Comparison of ENCODE assay signal across 18 cellular contexts in genomic region chr5:159838551-159839222, GRCh38.
DNase-seq lines count a peak whose midpoint lies in the region; ATAC-seq and TF ChIP-seq lines count a peak whose summit lies in the region.
"Had no signal": no experiment of that assay in that cellular context is flagged by ENCODE, and none has a peak within 500 bp of the region (broad histone marks: within the 10 kb centered on the region; RNA-seq: fewer than 3 reads in every experiment).

No MANE protein-coding gene starts in this region.

- no peaks in the 10 kb centered on the region for H3K4me1 Mint-ChIP-seq in nephron progenitor cell
- H3K4me1 Mint-ChIP-seq: CD14-positive monocyte had no signal

- in situ Hi-C loops in mammary epithelial cell (cut with MboI; ENCODE audit: low sequenced_read_pairs in 2 of 2), result no loop called here

- H3K9me3 Mint-ChIP-seq in nephron progenitor cell, result no peaks in the 10 kb centered on the region

- no peak overlapping the region for H3K27ac ChIP-seq in HCT116 (ENCODE audit: low read depth, low read length)
- H3K27ac ChIP-seq in mammary epithelial cell (ENCODE audit: insufficient read depth, low read depth, low read length), result peak overlapping the region; percentile 34
- H3K27ac ChIP-seq: SJCRH30 had no signal

- TF ChIP-seq POLR2A in HCT116 (IDR thresholded peaks at IDR 0.05; ENCODE audit: borderline replicate concordance, extremely low read depth, insufficient read depth, insufficient read length), result no peak

- H3K27me3 ChIP-seq in HCT116 (ENCODE audit: insufficient read depth, low read length) (no peaks in the 10 kb centered on the region), mammary epithelial cell (ENCODE audit: insufficient read depth, low read length) (no peaks in the 10 kb centered on the region)
- H3K27me3 ChIP-seq: SJCRH30 had no signal

- no peak for TF ChIP-seq RAD21 in HCT116 (IDR thresholded peaks at IDR 0.05; ENCODE audit: low read depth)

- H3K4me3 ChIP-seq in HCT116 (replicated peaks in 1 of 2; ENCODE audit: low read depth in 1 of 2, low read length in 2 of 2), result no peak overlapping the region
- H3K4me3 ChIP-seq in mammary epithelial cell (replicated peaks in 1 of 3; ENCODE audit: insufficient read depth in 1 of 3, low read depth in 2 of 3, low read length in 3 of 3), result no peak overlapping the region
- H3K4me3 ChIP-seq: SJCRH30 had no signal

- no peaks in the 10 kb centered on the region for H3K36me3 ChIP-seq in HCT116 (ENCODE audit: control insufficient read depth in 1 of 2, insufficient read depth in 2 of 2, low read length in 2 of 2)
- no peaks in the 10 kb centered on the region for H3K36me3 ChIP-seq in mammary epithelial cell (ENCODE audit: insufficient read depth, low read length)
- H3K36me3 ChIP-seq: SJCRH30 had no signal

- ATAC-seq in HCT116 (no peak), HG03378 (IDR thresholded peaks at IDR 0.05; ENCODE audit: unreplicated experiment) (no peak)
- ATAC-seq: PC-3 had no signal

- no peaks in the 10 kb centered on the region for H3K9me2 ChIP-seq in HCT116 (ENCODE audit: insufficient read depth)

- H3K9ac ChIP-seq in HCT116 (ENCODE audit: low read length), result no peak overlapping the region
- no peak overlapping the region for H3K9ac ChIP-seq in mammary epithelial cell (ENCODE audit: insufficient read depth, low read length)

- peaks cover 14% of the 10 kb centered on the region for H3K27me3 Mint-ChIP-seq in nephron progenitor cell (ENCODE audit: low read depth, poor library complexity)

- no peak for TF ChIP-seq CTCF in HCT116 (IDR thresholded peaks at IDR 0.05 in 2 of 3, conservative IDR thresholded peaks at IDR 0.05 in 1 of 3; ENCODE audit: borderline replicate concordance in 1 of 3, insufficient read depth in 1 of 3, low read depth in 2 of 3, low read length in 2 of 3)
- TF ChIP-seq CTCF in mammary epithelial cell (conservative IDR thresholded peaks at IDR 0.05 in 1 of 2, IDR thresholded peaks at IDR 0.05 in 1 of 2; ENCODE audit: extremely low read depth in 1 of 2, insufficient read depth in 1 of 2, low read depth in 1 of 2, low read length in 2 of 2), result no peak
- no peak for TF ChIP-seq CTCF in nephron progenitor cell (IDR thresholded peaks at IDR 0.05)

- CTCF ChIA-PET in HCT116 (lab: Charles Lee) (no interaction called here), mammary epithelial cell (lab: Charles Lee; ENCODE audit: low non-redundant PET) (interaction anchor here (0.7 kb wide), 1 partner anchor 148 kb away, joined by 3 read pairs; no protein-coding TSS in a partner anchor)

- H3K36me3 Mint-ChIP-seq in nephron progenitor cell (ENCODE audit: low read depth), result no peaks in the 10 kb centered on the region
- H3K36me3 Mint-ChIP-seq: CD14-positive monocyte had no signal

- RAD21 ChIA-PET in HCT116 (lab: Charles Lee; ENCODE audit: low non-redundant PET in 1 of 2, low total read pairs in 2 of 2, uncharacterized antibody in 2 of 2, unreplicated experiment in 2 of 2), result no interaction called here

- H3K4me2 ChIP-seq in HCT116 (ENCODE audit: low read length), result peak overlapping the region; percentile 15; the same call in 1 of the 2 replicates
- H3K4me2 ChIP-seq in mammary epithelial cell (ENCODE audit: insufficient read depth, low read depth, low read length), result no peak overlapping the region

- no peaks in the 10 kb centered on the region for H3K79me2 ChIP-seq in HCT116 (ENCODE audit: insufficient read depth, low read length)
- H3K79me2 ChIP-seq in mammary epithelial cell (ENCODE audit: insufficient read depth, low read length), result no peaks in the 10 kb centered on the region

- BruUV-seq in HCT116 (replicated peaks; lab: Mats Ljungman, UMichigan), result no TSS peak
- BruUV-seq in mammary epithelial cell (replicated peaks; lab: Mats Ljungman, UMichigan), result TSS peak; percentile 46

- dilution Hi-C loops in mammary epithelial cell (cut with HindIII; ENCODE audit: low sequenced_read_pairs), result no loop called here

- no peak overlapping the region for H3K4me3 Mint-ChIP-seq in nephron progenitor cell
- H3K4me3 Mint-ChIP-seq: CD14-positive monocyte had no signal

- H3K4me1 ChIP-seq in HCT116 (ENCODE audit: control insufficient read depth in 1 of 2, insufficient read depth in 2 of 2, low read length in 2 of 2) (peaks cover 0 to 4% of the 10 kb centered on the region in 2 experiments; a peak in 1 of 4 replicates), mammary epithelial cell (ENCODE audit: insufficient read depth, low read length) (peaks cover 30% of the 10 kb centered on the region)

- 35% methylated on average over 8 of the region's 8 CpGs for whole genome bisulfite sequencing in mammary epithelial cell (ENCODE audit: low coverage, missing lambda C conversion rate)

- H3K27ac Mint-ChIP-seq in nephron progenitor cell, result no peak overlapping the region
- H3K27ac Mint-ChIP-seq: CD14-positive monocyte had no signal

- H4K20me1 ChIP-seq in HCT116 (ENCODE audit: insufficient read depth) (no peaks in the 10 kb centered on the region), mammary epithelial cell (ENCODE audit: insufficient read depth, low read length) (no peaks in the 10 kb centered on the region)

- intact Hi-C loops in HCT116 (cut with micrococcal nuclease) (no loop called here), mammary epithelial cell (cut with micrococcal nuclease) (loop anchor here (1.0 to 10.0 kb wide), 7 partner anchors 11 to 394 kb away; no protein-coding TSS in a partner anchor)

- H2AFZ ChIP-seq in HCT116 (ENCODE audit: low read depth, low read length, poor library complexity, severe bottlenecking) (no peak overlapping the region), mammary epithelial cell (ENCODE audit: low read depth, low read length) (no peak overlapping the region)

- H3K9me3 ChIP-seq in HCT116 (ENCODE audit: control insufficient read depth in 1 of 2, insufficient read depth in 1 of 2, low read depth in 1 of 2, low read length in 2 of 2), result no peaks in the 10 kb centered on the region
- H3K9me3 ChIP-seq in mammary epithelial cell (replicated peaks; ENCODE audit: insufficient read depth, low read length), result no peaks in the 10 kb centered on the region
- H3K9me3 ChIP-seq: SJCRH30 had no signal

- DNase-seq in HCT116 (ENCODE audit: low read depth, low spot score) (no peak), NCI-H226 (peak; percentile 5), mammary epithelial cell (peak; percentile 89), iris pigment epithelial cell (ENCODE audit: low read depth) (peak; percentile 63), cerebellum (ENCODE audit: low spot score) (no peak), nephron progenitor cell (no peak)
- no peak for DNase-seq in stimulated activated naive CD4-positive, alpha-beta T cell treated with Interleukin-2 at 50 U/mL for 16 hours (lab: John Stamatoyannopoulos, UW)
- DNase-seq: GF-D8, HCEC 1CT, Kasumi-1, NCI-H1105, NCI-H2081, NCI-H510A treated with DMSO at 0.1 percent for 48 hours, PC-3, RPMI8226, SJCRH30 had no signal

- POLR2A ChIA-PET in HCT116 (lab: Charles Lee), result no interaction called here

TF ChIP-seq in HCT116, 20 proteins besides CTCF, POLR2A, EP300 and RAD21 (continues in another document):
- TF ChIP-seq ZBTB33 (IDR thresholded peaks at IDR 0.05; ENCODE audit: extremely low read depth, insufficient replicate concordance, low read length), result no peak
- TF ChIP-seq ELF1 (IDR thresholded peaks at IDR 0.05; ENCODE audit: borderline replicate concordance, low read depth), result no peak
- TF ChIP-seq TCF7L2 (IDR thresholded peaks at IDR 0.05; ENCODE audit: borderline replicate concordance, extremely low read depth, insufficient read depth, insufficient read length), result no peak
- TF ChIP-seq SRF (IDR thresholded peaks at IDR 0.05; ENCODE audit: low read depth), result no peak
- TF ChIP-seq ZNF274 (IDR thresholded peaks at IDR 0.05; ENCODE audit: low read depth, low read length), result no peak
- TF ChIP-seq REST (IDR thresholded peaks at IDR 0.05; ENCODE audit: low read depth), result no peak
- no peak for TF ChIP-seq SP1 (IDR thresholded peaks at IDR 0.05; ENCODE audit: low read depth)
- no peak for TF ChIP-seq POLR2AphosphoS5 (IDR thresholded peaks at IDR 0.05; ENCODE audit: low read depth, low read length)
- TF ChIP-seq EGR1 (IDR thresholded peaks at IDR 0.05; ENCODE audit: low read depth), result no peak
- no peak for TF ChIP-seq CBX3 (IDR thresholded peaks at IDR 0.05; ENCODE audit: low read depth)

Comparison
In these comparisons a context has a peak if more than half of its experiments do, and no peak if none do; other contexts are left out.
1. DNase-seq: peak in NCI-H226 (single experiment), mammary epithelial cell (single experiment) and iris pigment epithelial cell (single experiment); none in HCT116 (single experiment), cerebellum (single experiment), nephron progenitor cell (single experiment) and stimulated activated naive CD4-positive, alpha-beta T cell treated with Interleukin-2 at 50 U/mL for 16 hours (single experiment).